Comparison of ENCODE assay signal across 23 cellular contexts in genomic region chr1:238552271-238552670, GRCh38.
DNase-seq lines count a peak whose midpoint lies in the region; ATAC-seq and TF ChIP-seq lines count a peak whose summit lies in the region.
"Had no signal": no experiment of that assay in that cellular context is flagged by ENCODE, and none has a peak within 500 bp of the region (broad histone marks: within the 10 kb centered on the region; RNA-seq: fewer than 3 reads in every experiment).

No MANE protein-coding gene starts in this region.

- intact Hi-C loops in thyroid gland (cut with DNase I) (no loop called here), colonic mucosa (cut with DNase I) (no loop called here)

- no peaks in the 10 kb centered on the region for H3K27me3 Mint-ChIP-seq in neural progenitor cell (ENCODE audit: insufficient read depth, low read depth)
- H3K27me3 Mint-ChIP-seq: IgD-negative memory B cell had no signal

- H3K9me3 ChIP-seq in neural progenitor cell (ENCODE audit: low read depth): no peaks in the 10 kb centered on the region
- no peaks in the 10 kb centered on the region for H3K9me3 ChIP-seq in thyroid gland
- peaks cover 3% of the 10 kb centered on the region for H3K9me3 ChIP-seq in colonic mucosa
- H3K9me3 ChIP-seq: MG63, SK-N-SH had no signal

- 23 to 29% methylated on average over 8 of the region's 8 CpGs for WGBS in thyroid gland, 2 donors

- H3K4me3 ChIP-seq in fibroblast of mammary gland (ENCODE audit: control insufficient read depth, low read depth, low read length): no peak overlapping the region
- no peak overlapping the region for H3K4me3 ChIP-seq in neural progenitor cell
- no peak overlapping the region for H3K4me3 ChIP-seq in thyroid gland (replicated peaks in 1 of 3)
- H3K4me3 ChIP-seq in colonic mucosa: no peak overlapping the region
- H3K4me3 ChIP-seq: BLaER1 treated with 17β-estradiol and CSF1 and Interleukin-3, amounts not matched to agents 10 nM and 100 nM; MG63 had no signal

- H3K36me3 Mint-ChIP-seq in neural progenitor cell: no peaks in the 10 kb centered on the region
- H3K36me3 Mint-ChIP-seq: CD8-positive, alpha-beta T cell; IgD-negative memory B cell had no signal

- H3K27me3 ChIP-seq in neural progenitor cell: no peaks in the 10 kb centered on the region
- H3K27me3 ChIP-seq in thyroid gland: no peaks in the 10 kb centered on the region
- no peaks in the 10 kb centered on the region for H3K27me3 ChIP-seq in colonic mucosa
- H3K27me3 ChIP-seq: BLaER1 treated with 17β-estradiol and CSF1 and Interleukin-3, amounts not matched to agents 10 nM and 100 nM; MG63 had no signal

- no peaks in the 10 kb centered on the region for H4K20me1 ChIP-seq in neural progenitor cell (ENCODE audit: low read depth)
- H4K20me1 ChIP-seq: BLaER1 treated with 17β-estradiol and CSF1 and Interleukin-3, amounts not matched to agents 10 nM and 100 nM had no signal

- H3K27ac Mint-ChIP-seq in neural progenitor cell: no peak overlapping the region
- H3K27ac Mint-ChIP-seq: CD8-positive, alpha-beta T cell; IgD-negative memory B cell had no signal

- H3K9ac ChIP-seq in neural progenitor cell (no peak overlapping the region), colonic mucosa (ENCODE audit: low read depth in 2 of 2, low read length in 2 of 2) (no peak overlapping the region)
- H3K9ac ChIP-seq: BLaER1 treated with 17β-estradiol and CSF1 and Interleukin-3, amounts not matched to agents 10 nM and 100 nM; SK-N-SH had no signal

- no peak for TF ChIP-seq POLR2A in thyroid gland (IDR thresholded peaks at IDR 0.05)

- ATAC-seq in GM18909 (IDR thresholded peaks at IDR 0.05; ENCODE audit: poor library complexity, unreplicated experiment) (no peak), HG03159 (IDR thresholded peaks at IDR 0.05; ENCODE audit: unreplicated experiment) (no peak)
- ATAC-seq: CD8-positive, alpha-beta T cell had no signal

- no peak overlapping the region for H3K27ac ChIP-seq in neural progenitor cell
- H3K27ac ChIP-seq in thyroid gland: no peak overlapping the region
- H3K27ac ChIP-seq in colonic mucosa: no peak overlapping the region
- H3K27ac ChIP-seq: BLaER1 treated with 17β-estradiol and CSF1 and Interleukin-3, amounts not matched to agents 10 nM and 100 nM had no signal

- H3K9me3 Mint-ChIP-seq in neural progenitor cell: peaks cover 4% of the 10 kb centered on the region

- H3K4me1 ChIP-seq in neural progenitor cell (no peaks in the 10 kb centered on the region), thyroid gland (no peaks in the 10 kb centered on the region), colonic mucosa (no peaks in the 10 kb centered on the region)
- H3K4me1 ChIP-seq: BLaER1 treated with 17β-estradiol and CSF1 and Interleukin-3, amounts not matched to agents 10 nM and 100 nM had no signal

- in situ Hi-C loops in SK-MEL-5 (cut with HindIII; ENCODE audit: low pct_unique_long_range_greater_than_20kb, low sequenced_read_pairs): no loop called here

- no peaks in the 10 kb centered on the region for H3K36me3 ChIP-seq in neural progenitor cell
- no peaks in the 10 kb centered on the region for H3K36me3 ChIP-seq in thyroid gland
- H3K36me3 ChIP-seq in colonic mucosa: no peaks in the 10 kb centered on the region
- H3K36me3 ChIP-seq: BLaER1 treated with 17β-estradiol and CSF1 and Interleukin-3, amounts not matched to agents 10 nM and 100 nM; MG63 had no signal

- no peak for TF ChIP-seq CTCF in fibroblast of mammary gland (conservative IDR thresholded peaks at IDR 0.05; ENCODE audit: control insufficient read depth, insufficient read depth, low read depth, low read length)
- no peak for TF ChIP-seq CTCF in neural progenitor cell (IDR thresholded peaks at IDR 0.05)
- TF ChIP-seq CTCF in thyroid gland (IDR thresholded peaks at IDR 0.05): no peak
- TF ChIP-seq CTCF in colonic mucosa (IDR thresholded peaks at IDR 0.05): no peak

- no peaks in the 10 kb centered on the region for H3F3A ChIP-seq in neural progenitor cell (ENCODE audit: low read depth)

- peak overlapping the region; percentile 34 for H2AFZ ChIP-seq in neural progenitor cell (replicated peaks)

- peak; percentile 25 for DNase-seq in SK-MEL-5 (ENCODE audit: low read depth, low spot score)
- DNase-seq in fibroblast of mammary gland (ENCODE audit: low read depth): peak; percentile 19
- DNase-seq in neural progenitor cell (ENCODE audit: low spot score): no peak
- DNase-seq in thyroid gland: peak; percentile 3 to 8
- DNase-seq in colonic mucosa: no peak
- DNase-seq: Calu3; CD8-positive, alpha-beta T cell; DMS79; H7; Karpas-422; MG63; NCI-H1048; NCI-H1436 treated with DMSO at 0.1 percent for 48 hours; NCI-H2029; NCI-H2171; NCI-H69; NK-92 treated with Interleukin-12 subunit alpha and Interleukin-12 subunit beta, amount 100 ng/mL, for 24 hours; Right ventricle myocardium superior; SK-N-SH had no signal

- H3K4me1 Mint-ChIP-seq in neural progenitor cell: no peaks in the 10 kb centered on the region
- H3K4me1 Mint-ChIP-seq: IgD-negative memory B cell had no signal

- no peaks in the 10 kb centered on the region for H3K79me2 ChIP-seq in neural progenitor cell (ENCODE audit: low read depth)

- H3K4me3 Mint-ChIP-seq in neural progenitor cell: no peak overlapping the region
- H3K4me3 Mint-ChIP-seq: CD8-positive, alpha-beta T cell; IgD-negative memory B cell had no signal

- H3K4me2 ChIP-seq in neural progenitor cell: no peak overlapping the region
- H3K4me2 ChIP-seq: BLaER1 treated with 17β-estradiol and CSF1 and Interleukin-3, amounts not matched to agents 10 nM and 100 nM; SK-N-SH had no signal

Comparison
In these comparisons a context has a peak if more than half of its experiments do, and no peak if none do; other contexts are left out.
1. DNase-seq: peak in SK-MEL-5 (single experiment), fibroblast of mammary gland (single experiment) and thyroid gland (2 of 2); none in neural progenitor cell (single experiment) and colonic mucosa (single experiment).